11 cellular contexts compared by ENCODE assay signal in genomic region chr17:40103742-40104095, GRCh38. TPM values are rescaled to one million over a fixed set of nuclear protein-coding genes. Genes with fewer than 3 reads are reported as not detected.
DNase-seq lines count a peak whose midpoint lies in the region; ATAC-seq, FAIRE-seq and TF ChIP-seq lines count a peak whose summit lies in the region.
"Had no signal": no experiment of that assay in that cellular context is flagged by ENCODE, and none has a peak within 500 bp of the region (broad histone marks: within the 10 kb centered on the region; RNA-seq: fewer than 3 reads in every experiment).

No MANE protein-coding gene starts in this region.

- H3K27ac ChIP-seq in Peyer's patch, result peak overlapping the region; percentile 61 to 98 (median 80)
- H3K27ac ChIP-seq in right cardiac atrium (ENCODE audit: low read length), result peak overlapping the region; percentile 2
- H3K27ac ChIP-seq in small intestine (ENCODE audit: low read depth in 1 of 2, low read length in 1 of 2), result peak overlapping the region; percentile 53 to 80

- no peaks in the 10 kb centered on the region for H3K36me3 ChIP-seq in Peyer's patch
- H3K36me3 ChIP-seq in small intestine (ENCODE audit: control insufficient read depth in 2 of 2, insufficient read depth in 2 of 2, low read length in 2 of 2), result no peaks in the 10 kb centered on the region

- peaks cover 0 to 3% (median 0%) of the 10 kb centered on the region in 4 donors for H3K9me3 ChIP-seq in Peyer's patch
- H3K9me3 ChIP-seq in right cardiac atrium (ENCODE audit: control insufficient read depth, low read length), result no peaks in the 10 kb centered on the region
- H3K9me3 ChIP-seq in small intestine (ENCODE audit: control insufficient read depth, low read depth), result no peaks in the 10 kb centered on the region

- H3K4me3 ChIP-seq in Peyer's patch (no peak overlapping the region), right cardiac atrium (ENCODE audit: low read length) (no peak overlapping the region), small intestine (ENCODE audit: low read depth in 1 of 2, low read length in 2 of 2) (no peak overlapping the region)

- TF ChIP-seq CTCF in Peyer's patch (IDR thresholded peaks at IDR 0.05), result no peak

- intact Hi-C loops in right cardiac atrium (cut with DNase I), result no loop called here

- DNase-seq in GM12892 (ENCODE audit: insufficient read length) (no peak), Peyer's patch (no peak), right cardiac atrium (no peak), small intestine (no peak), NCI-H2171 treated with DMSO at 0.1 percent for 48 hours (lab: John Stamatoyannopoulos, UW) (no peak), DMS114 treated with DMSO at 0.1 percent for 48 hours (lab: John Stamatoyannopoulos, UW; ENCODE audit: unreplicated experiment) (no peak)
- no peak for DNase-seq in stimulated activated CD4-positive, alpha-beta T cell treated with anti-CD3 and anti-CD28 coated beads, Interleukin-2, amount 100 ng/mL, for 24 hours
- DNase-seq: DMS79 treated with DMSO at 0.1 percent for 48 hours, GOT3, NCI-H526 had no signal

- no peaks in the 10 kb centered on the region for H3K27me3 ChIP-seq in Peyer's patch
- no peaks in the 10 kb centered on the region for H3K27me3 ChIP-seq in right cardiac atrium (ENCODE audit: control insufficient read depth, insufficient read depth)
- H3K27me3 ChIP-seq in small intestine (ENCODE audit: control insufficient read depth in 2 of 2, insufficient read depth in 2 of 2, low read length in 2 of 2), result no peaks in the 10 kb centered on the region

- TF ChIP-seq POLR2A in GM12892 (IDR thresholded peaks at IDR 0.05; ENCODE audit: low read depth, low read length) (no peak), Peyer's patch (IDR thresholded peaks at IDR 0.05) (no peak)

- peaks cover 21 to 76% (median 26%) of the 10 kb centered on the region in 4 donors for H3K4me1 ChIP-seq in Peyer's patch
- H3K4me1 ChIP-seq in right cardiac atrium (ENCODE audit: control insufficient read depth, insufficient read depth, low read length), result peaks cover 31% of the 10 kb centered on the region
- peaks cover 8 to 23% of the 10 kb centered on the region in 2 donors for H3K4me1 ChIP-seq in small intestine (ENCODE audit: control insufficient read depth in 2 of 2, insufficient read depth in 1 of 2, low read depth in 1 of 2, low read length in 1 of 2)

- ATAC-seq in right cardiac atrium (no peak), HG02973 (IDR thresholded peaks at IDR 0.05; ENCODE audit: unreplicated experiment) (no peak)

- WGBS in right cardiac atrium, result 63% methylated on average over 3 of the region's 3 CpGs
- WGBS in small intestine, 3 donors, result 16 to 40% (median 32%) methylated on average over 2 to 3 of the region's 3 CpGs

- FAIRE-seq in GM12892 (lab: Jason Lieb, UNC) (peak; percentile 17), small intestine (lab: Jason Lieb, UNC) (no peak)

RNA-seq across cellular contexts. Expression of gene NR1D1, which starts 3.3 kb away (rescaled TPM):
- 1.2 TPM for polyA plus RNA-seq in GM12892 (2012; ENCODE audit: missing spikeins)
- total RNA-seq in Peyer's patch (10 to 100 TPM; 13.2 to 38.8 (median 18.9) TPM), right cardiac atrium (10 to 100 TPM; 10.2 to 25.1 (median 18.8) TPM)
- polyA plus RNA-seq in right cardiac atrium (12.3 TPM), small intestine (10 to 100 TPM in 2 of 3 donors, 1 to 10 TPM in 1; 8.5 to 25.1 (median 15.7) TPM)

RNA-seq across cellular contexts. Expression of gene MSL1, which starts 18.1 kb away (rescaled TPM):
- 57.4 TPM for polyA plus RNA-seq in GM12892 (2012; ENCODE audit: missing spikeins)
- 100 to 1,000 TPM in 3 of 4 donors, 10 to 100 TPM in 1; 86.3 to 207 (median 117) TPM for total RNA-seq in Peyer's patch
- 10 to 100 TPM; 53.6 to 57.3 (median 55.2) TPM for total RNA-seq in right cardiac atrium
- polyA plus RNA-seq in right cardiac atrium, result 44.8 TPM
- 10 to 100 TPM; 53.1 to 81.6 (median 57.0) TPM for polyA plus RNA-seq in small intestine

RNA-seq across cellular contexts. Expression of gene CASC3, which starts 36.6 kb away (rescaled TPM):
- 49.2 TPM for polyA plus RNA-seq in GM12892 (2012; ENCODE audit: missing spikeins)
- total RNA-seq in Peyer's patch, result 100 to 1,000 TPM in 1 of 4 donors, 10 to 100 TPM in 3; 54.6 to 138 (median 57.5) TPM
- total RNA-seq in right cardiac atrium, result 10 to 100 TPM; 50.2 to 56.7 (median 50.7) TPM
- 23.4 TPM for polyA plus RNA-seq in right cardiac atrium
- polyA plus RNA-seq in small intestine, result 10 to 100 TPM; 24.2 to 36.9 (median 28.6) TPM

RNA-seq across cellular contexts. Expression of gene THRA, which starts 41.0 kb away (rescaled TPM):
- polyA plus RNA-seq in GM12892 (2012; ENCODE audit: missing spikeins), result 1.5 TPM
- total RNA-seq in Peyer's patch (10 to 100 TPM; 43.4 to 80.5 (median 68.5) TPM), right cardiac atrium (10 to 100 TPM; 80.6 to 99.5 (median 95.9) TPM)
- polyA plus RNA-seq in right cardiac atrium (73.3 TPM), small intestine (10 to 100 TPM; 22.4 to 50.7 (median 36.0) TPM)

RNA-seq across cellular contexts. Expression of gene MED24, which starts 49.5 kb away (rescaled TPM):
- 47.6 TPM for polyA plus RNA-seq in GM12892 (2012; ENCODE audit: missing spikeins)
- 100 to 1,000 TPM in 3 of 4 donors, 10 to 100 TPM in 1; 77.9 to 176 (median 146) TPM for total RNA-seq in Peyer's patch
- total RNA-seq in right cardiac atrium, result 10 to 100 TPM; 54.3 to 60.5 (median 54.7) TPM
- 45.1 TPM for polyA plus RNA-seq in right cardiac atrium
- 10 to 100 TPM; 43.0 to 64.6 (median 49.6) TPM for polyA plus RNA-seq in small intestine

Comparison
In these comparisons a context has a peak if more than half of its experiments do, and no peak if none do; other contexts are left out.
1. H3K27ac ChIP-seq: peak in every context shown above with its lines; median percentile 80 in Peyer's patch; 66 in small intestine; 2 in right cardiac atrium.